2 cellular contexts compared by ENCODE assay signal in genomic region chr14:24098229-24098926, GRCh38.
A peak's percentile ranks its signal among the peaks of the same experiment; 100 is the strongest.
TF ChIP-seq lines count a peak whose summit lies in the region.

No MANE protein-coding gene starts in this region.

TF ChIP-seq in HEK293, 187 proteins besides CTCF, POLR2A, EP300 and RAD21:
- TF ChIP-seq ZNF24 (tag by site-specific recombination; IDR thresholded peaks at IDR 0.05), result no peak
- TF ChIP-seq ZIC2 (tag by site-specific recombination; IDR thresholded peaks at IDR 0.05), result peak; percentile 10; the same call in 1 of the 2 replicates

TF ChIP-seq in K562, 482 proteins besides CTCF, POLR2A, EP300 and RAD21:
- TF ChIP-seq POLR2G (IDR thresholded peaks at IDR 0.05; ENCODE audit: low read depth, low read length) (peak; percentile 55; the same call in 1 of the 2 replicates), RBFOX2 (IDR thresholded peaks at IDR 0.05; ENCODE audit: low read depth, low read length) (peak; percentile 16), STAT6 (CRISPR knock-in tag; IDR thresholded peaks at IDR 0.05) (no peak), POLR3G (IDR thresholded peaks at IDR 0.05; ENCODE audit: extremely low read depth, insufficient read length, insufficient replicate concordance) (no peak), ZNF395 (CRISPR knock-in tag; IDR thresholded peaks at IDR 0.05) (no peak)
